Comparison of ENCODE assay signal across 31 cellular contexts in genomic region chr16:75837264-75837663, GRCh38.
"Had no signal": no experiment of that assay in that cellular context is flagged by ENCODE, and none has a peak within 500 bp of the region (broad histone marks: within the 10 kb centered on the region; RNA-seq: fewer than 3 reads in every experiment).

No MANE protein-coding gene starts in this region.

- DNase-seq: naive thymus-derived CD8-positive, alpha-beta T cell; occipital lobe; ovary; posterior cingulate gyrus; psoas muscle; right cardiac atrium; spleen; stimulated activated CD4-positive, alpha-beta T cell treated with anti-CD3 and anti-CD28 coated beads, Interleukin-12 subunit alpha, Interleukin-12 subunit beta, amount 100 ng/mL, for 4 hours; stimulated activated CD4-positive, alpha-beta T cell treated with anti-CD3 and anti-CD28 coated beads, Interleukin-1b, Interleukin-23, amount 100 ng/mL, for 48 hours; stimulated activated CD4-positive, alpha-beta T cell treated with anti-CD3 and anti-CD28 coated beads, Interleukin-4, amount 100 ng/mL, for 1 hour; stimulated activated CD4-positive, alpha-beta T cell treated with anti-CD3 and anti-CD28 coated beads, Interleukin-4, amount 100 ng/mL, for 4 hours; stimulated activated CD8-positive, alpha-beta memory T cell treated with anti-CD3 and anti-CD28 coated beads, Interleukin-4, amount 100 ng/mL, for 48 hours; stimulated activated naive CD4-positive, alpha-beta T cell; stimulated activated naive CD8-positive, alpha-beta T cell treated with anti-CD3 and anti-CD28 coated beads, Interleukin-15, amount 100 ng/mL, for 72 hours; stimulated activated naive CD8-positive, alpha-beta T cell treated with anti-CD3 and anti-CD28 coated beads, Interleukin-15, Interleukin-2, amounts not matched to agents 100 U/mL and 50 U/mL, for 24 hours; substantia nigra; testis; tibial artery; transverse colon; upper lobe of right lung; uterus had no signal

- ATAC-seq: naive thymus-derived CD8-positive, alpha-beta T cell; natural killer cell treated with Interleukin-12 subunit alpha and Interleukin-12 subunit beta and Interleukin-15 and Interleukin-18, amount 100 ng/mL, for 72 hours; psoas muscle; right cardiac atrium; sciatic nerve; stimulated activated memory B cell treated with anti-CD40 and anti-IgM and Interleukin-4, amounts not matched to agents 10 μg/mL and 1 μg/mL and 100 μg/mL, for 72 hours; stimulated activated naive CD8-positive, alpha-beta T cell treated with anti-CD3 and anti-CD28 coated beads, Interleukin-15, amount 100 ng/mL, for 72 hours; stimulated activated naive CD8-positive, alpha-beta T cell treated with anti-CD3 and anti-CD28 coated beads, Interleukin-15, Interleukin-2, amounts not matched to agents 100 U/mL and 50 U/mL, for 24 hours; upper lobe of right lung had no signal

- H3K27ac Mint-ChIP-seq: naive thymus-derived CD8-positive, alpha-beta T cell; natural killer cell treated with Interleukin-12 subunit alpha and Interleukin-12 subunit beta and Interleukin-15 and Interleukin-18, amount 100 ng/mL, for 72 hours; neural progenitor cell; progenitor cell of endocrine pancreas; stimulated activated memory B cell treated with anti-CD40 and anti-IgM and Interleukin-4, amounts not matched to agents 10 μg/mL and 1 μg/mL and 100 μg/mL, for 72 hours; stimulated activated naive CD8-positive, alpha-beta T cell treated with anti-CD3 and anti-CD28 coated beads, Interleukin-15, amount 100 ng/mL, for 72 hours; type B pancreatic cell had no signal

- H3K4me1 ChIP-seq: neural progenitor cell, parathyroid adenoma, psoas muscle, spleen, suprapubic skin, testis, tibial artery, transverse colon, upper lobe of right lung, uterus had no signal

- H3K36me3 Mint-ChIP-seq: neural progenitor cell; stimulated activated memory B cell treated with anti-CD40 and anti-IgM and Interleukin-4, amounts not matched to agents 10 μg/mL and 1 μg/mL and 100 μg/mL, for 72 hours; type B pancreatic cell had no signal

- H3K36me3 ChIP-seq: neural progenitor cell, ovary, spleen, suprapubic skin, tibial artery, transverse colon, upper lobe of right lung, uterus had no signal

- H3K4me3 Mint-ChIP-seq: naive thymus-derived CD8-positive, alpha-beta T cell; natural killer cell treated with Interleukin-12 subunit alpha and Interleukin-12 subunit beta and Interleukin-15 and Interleukin-18, amount 100 ng/mL, for 72 hours; neural progenitor cell; stimulated activated memory B cell treated with anti-CD40 and anti-IgM and Interleukin-4, amounts not matched to agents 10 μg/mL and 1 μg/mL and 100 μg/mL, for 72 hours; stimulated activated naive CD8-positive, alpha-beta T cell treated with anti-CD3 and anti-CD28 coated beads, Interleukin-15, amount 100 ng/mL, for 72 hours; type B pancreatic cell had no signal

- H3K27me3 ChIP-seq: ovary, suprapubic skin, testis, tibial artery, transverse colon, upper lobe of right lung, uterus had no signal

- H3K4me3 ChIP-seq: neural progenitor cell, ovary, psoas muscle, skin epidermis, smooth muscle cell, spleen, suprapubic skin, testis, tibial artery, transverse colon, upper lobe of right lung, uterus had no signal

- H3K27me3 Mint-ChIP-seq: progenitor cell of endocrine pancreas had no signal

- H2AFZ ChIP-seq: parathyroid adenoma had no signal

- H3K9me3 Mint-ChIP-seq: type B pancreatic cell had no signal

- H3K27ac ChIP-seq: neural progenitor cell, ovary, parathyroid adenoma, psoas muscle, skin epidermis, spleen, suprapubic skin, testis, tibial artery, transverse colon, upper lobe of right lung, uterus had no signal

- H3K4me1 Mint-ChIP-seq: naive thymus-derived CD8-positive, alpha-beta T cell; neural progenitor cell; stimulated activated memory B cell treated with anti-CD40 and anti-IgM and Interleukin-4, amounts not matched to agents 10 μg/mL and 1 μg/mL and 100 μg/mL, for 72 hours; stimulated activated naive CD8-positive, alpha-beta T cell treated with anti-CD3 and anti-CD28 coated beads, Interleukin-15, amount 100 ng/mL, for 72 hours had no signal

- H3K9ac ChIP-seq: neural progenitor cell, parathyroid adenoma had no signal

- H3K9me3 ChIP-seq: ovary, psoas muscle, suprapubic skin, testis, upper lobe of right lung, uterus had no signal

- H3K4me2 ChIP-seq: neural progenitor cell, smooth muscle cell had no signal
